8 cellular contexts compared by ENCODE assay signal in the genomic region with DNA sequence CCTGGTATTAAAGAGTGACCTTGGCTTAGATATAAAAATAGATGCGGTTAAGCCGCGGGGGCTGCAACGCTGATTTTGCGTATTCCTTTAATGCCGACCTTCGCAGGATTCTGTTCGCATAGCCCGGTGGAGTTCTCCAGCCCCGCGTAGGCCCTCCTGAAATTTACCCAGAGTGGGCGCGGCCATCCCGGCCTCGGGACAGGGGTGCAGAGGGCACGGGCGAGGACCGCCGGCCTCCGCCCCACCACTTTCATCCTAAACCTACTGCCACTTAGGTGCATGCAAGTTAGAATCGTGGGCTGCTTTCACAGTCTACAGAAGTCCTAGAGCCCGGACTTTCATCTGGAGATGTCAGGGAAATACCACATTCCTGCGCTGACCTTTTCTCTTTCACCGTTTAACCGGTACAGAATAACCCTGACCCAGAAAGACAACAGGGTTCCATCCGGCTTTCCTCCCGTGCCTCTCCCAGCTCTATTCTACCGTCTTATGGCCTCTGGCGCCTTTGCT. TPM values are rescaled to one million over a fixed set of nuclear protein-coding genes. Genes with fewer than 3 reads are reported as not detected.
DNase-seq lines count a peak whose midpoint lies in the region; ATAC-seq, FAIRE-seq and TF ChIP-seq lines count a peak whose summit lies in the region.

No MANE protein-coding gene starts in this region.

- no peak for TF ChIP-seq CTCF in A549 (IDR thresholded peaks at IDR 0.05)

- H3K9me3 ChIP-seq in A549 (no peaks in the 10 kb centered on the region), HAP-1 (no peaks in the 10 kb centered on the region), iPS DF 6.9 (ENCODE audit: control insufficient read depth, insufficient read depth, low read length) (no peaks in the 10 kb centered on the region), skeletal muscle tissue (ENCODE audit: control insufficient read depth in 3 of 3, low read length in 3 of 3) (no peaks in the 10 kb centered on the region)

- peak overlapping the region; percentile 73 for H3K27ac Mint-ChIP-seq in activated T-helper 17 cell treated with anti-CD3 and anti-CD28 coated beads, Interleukin-2, amount 50 U/mL, for 72 hours

- no peaks in the 10 kb centered on the region for H3K27me3 ChIP-seq in HAP-1 (ENCODE audit: low read depth)
- H3K27me3 ChIP-seq in iPS DF 6.9 (ENCODE audit: control insufficient read depth, insufficient read depth, low read length): no peaks in the 10 kb centered on the region
- H3K27me3 ChIP-seq in skeletal muscle tissue (ENCODE audit: control insufficient read depth in 3 of 3, insufficient read depth in 3 of 3, low read length in 3 of 3): peaks cover 19 to 28% (median 21%) of the 10 kb centered on the region in 3 donors

- peak overlapping the region; percentile 66 for H3K4me3 ChIP-seq in A549
- H3K4me3 ChIP-seq in HAP-1: peak overlapping the region; percentile 65
- peak overlapping the region; percentile 78 for H3K4me3 ChIP-seq in iPS DF 6.9 (ENCODE audit: low read length)
- H3K4me3 ChIP-seq in skeletal muscle tissue (ENCODE audit: low read length in 3 of 3): peak overlapping the region in 2 of 3 donors; percentile 41 to 58

- TF ChIP-seq EP300 in A549 (IDR thresholded peaks at IDR 0.05): no peak

- POLR2A ChIA-PET in A549 (lab: Yijun Ruan, JAX): no interaction called here

- H3K9me3 Mint-ChIP-seq in activated T-helper 17 cell treated with anti-CD3 and anti-CD28 coated beads, Interleukin-2, amount 50 U/mL, for 72 hours: no peaks in the 10 kb centered on the region

- WGBS in A549 (ENCODE audit: missing lambda C conversion rate): 22% methylated on average over 27 of the region's 29 CpGs
- WGBS in iPS DF 6.9 (ENCODE audit: insufficient coverage, insufficient read length): no CpG with 5 or more reads among the region's 29 CpGs

- CTCF ChIA-PET in A549 (lab: Yijun Ruan, JAX): interaction anchor here (0.7 to 1.8 kb wide), 5 partner anchors 9 to 14 kb away, joined by 3 to 6 read pairs (median 3); no protein-coding TSS in a partner anchor

- peak overlapping the region; percentile 81 for H3K4me3 Mint-ChIP-seq in activated T-helper 17 cell treated with anti-CD3 and anti-CD28 coated beads, Interleukin-2, amount 50 U/mL, for 72 hours

- H3K4me2 ChIP-seq in A549: peak overlapping the region; percentile 77

- H3K27ac ChIP-seq in A549: peak overlapping the region; percentile 82 to 93
- no peak overlapping the region for H3K27ac ChIP-seq in iPS DF 6.9 (ENCODE audit: low read length)
- H3K27ac ChIP-seq in skeletal muscle tissue (ENCODE audit: low read depth, low read length): no peak overlapping the region

- no peak for TF ChIP-seq RAD21 in A549 (conservative IDR thresholded peaks at IDR 0.05 in 1 of 2, IDR thresholded peaks at IDR 0.05 in 1 of 2)

- FAIRE-seq in A549 (lab: Jason Lieb, UNC) (no peak), RCC 7860 (lab: Jason Lieb, UNC) (no peak)

- TF ChIP-seq POLR2A in A549 (IDR thresholded peaks at IDR 0.05; ENCODE audit: low read length): no peak

- peak overlapping the region in 1 of 3 donors; percentile 4 for H3K9ac ChIP-seq in skeletal muscle tissue (ENCODE audit: low read depth in 1 of 3, low read length in 3 of 3)

- in situ Hi-C loops in HAP-1 (cut with MboI; ENCODE audit: low sequenced_read_pairs): no loop called here

- ATAC-seq in A549: peak; percentile 60 to 74
- ATAC-seq in activated T-helper 17 cell treated with anti-CD3 and anti-CD28 coated beads, Interleukin-2, amount 50 U/mL, for 72 hours (replicated peaks): peak; percentile 22
- no peak for ATAC-seq in GM19395 (IDR thresholded peaks at IDR 0.05; ENCODE audit: unreplicated experiment)

- no peaks in the 10 kb centered on the region for H3K27me3 Mint-ChIP-seq in activated T-helper 17 cell treated with anti-CD3 and anti-CD28 coated beads, Interleukin-2, amount 50 U/mL, for 72 hours

- DNase-seq in A549 (ENCODE audit: low read depth in 1 of 2, low spot score in 1 of 2) (peak; percentile 28 to 36), HAP-1 (ENCODE audit: low spot score in 2 of 2) (peak; percentile 36 to 45), iPS DF 6.9 (ENCODE audit: low read depth, low spot score) (peak; percentile 58), RCC 7860 (ENCODE audit: low spot score) (no peak), DMS79 (lab: John Stamatoyannopoulos, UW) (no peak)

- peaks cover 6% of the 10 kb centered on the region for H3K36me3 Mint-ChIP-seq in activated T-helper 17 cell treated with anti-CD3 and anti-CD28 coated beads, Interleukin-2, amount 50 U/mL, for 72 hours (ENCODE audit: low read depth)

- H3K36me3 ChIP-seq in HAP-1 (replicated peaks): no peaks in the 10 kb centered on the region
- no peaks in the 10 kb centered on the region for H3K36me3 ChIP-seq in iPS DF 6.9 (ENCODE audit: control insufficient read depth, insufficient read depth, low read length)
- no peaks in the 10 kb centered on the region for H3K36me3 ChIP-seq in skeletal muscle tissue (ENCODE audit: control insufficient read depth in 3 of 3, insufficient read depth in 3 of 3, low read length in 3 of 3)

- H3K4me1 Mint-ChIP-seq in activated T-helper 17 cell treated with anti-CD3 and anti-CD28 coated beads, Interleukin-2, amount 50 U/mL, for 72 hours: peaks cover 19% of the 10 kb centered on the region

- H3K4me1 ChIP-seq in A549: peaks cover 5% of the 10 kb centered on the region; the same call in 1 of the 3 replicates
- peaks cover 45% of the 10 kb centered on the region for H3K4me1 ChIP-seq in HAP-1
- peaks cover 2% of the 10 kb centered on the region; the same call in 1 of the 2 replicates for H3K4me1 ChIP-seq in iPS DF 6.9 (ENCODE audit: control insufficient read depth, insufficient read depth, low read length)
- H3K4me1 ChIP-seq in skeletal muscle tissue (ENCODE audit: control insufficient read depth in 3 of 3, insufficient read depth in 3 of 3, low read length in 3 of 3): peaks cover 0 to 3% (median 0%) of the 10 kb centered on the region in 3 donors

TF ChIP-seq in A549, 52 proteins besides CTCF, POLR2A, EP300 and RAD21:
- TF ChIP-seq, protein P1, sequence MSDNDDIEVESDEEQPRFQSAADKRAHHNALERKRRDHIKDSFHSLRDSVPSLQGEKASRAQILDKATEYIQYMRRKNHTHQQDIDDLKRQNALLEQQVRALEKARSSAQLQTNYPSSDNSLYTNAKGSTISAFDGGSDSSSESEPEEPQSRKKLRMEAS (IDR thresholded peaks at IDR 0.05): peak; percentile 4; the same call in 1 of the 2 replicates
- TF ChIP-seq TP53 (CRISPR knock-in tag; IDR thresholded peaks at IDR 0.05) (no peak), BHLHE40 (IDR thresholded peaks at IDR 0.05; ENCODE audit: low read depth, low read length) (no peak), MAFK (IDR thresholded peaks at IDR 0.05; ENCODE audit: partially characterized antibody) (no peak)
- TF ChIP-seq, protein P2, sequence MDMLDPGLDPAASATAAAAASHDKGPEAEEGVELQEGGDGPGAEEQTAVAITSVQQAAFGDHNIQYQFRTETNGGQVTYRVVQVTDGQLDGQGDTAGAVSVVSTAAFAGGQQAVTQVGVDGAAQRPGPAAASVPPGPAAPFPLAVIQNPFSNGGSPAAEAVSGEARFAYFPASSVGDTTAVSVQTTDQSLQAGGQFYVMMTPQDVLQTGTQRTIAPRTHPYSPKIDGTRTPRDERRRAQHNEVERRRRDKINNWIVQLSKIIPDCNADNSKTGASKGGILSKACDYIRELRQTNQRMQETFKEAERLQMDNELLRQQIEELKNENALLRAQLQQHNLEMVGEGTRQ (IDR thresholded peaks at IDR 0.05): no peak
- TF ChIP-seq, protein P3, sequence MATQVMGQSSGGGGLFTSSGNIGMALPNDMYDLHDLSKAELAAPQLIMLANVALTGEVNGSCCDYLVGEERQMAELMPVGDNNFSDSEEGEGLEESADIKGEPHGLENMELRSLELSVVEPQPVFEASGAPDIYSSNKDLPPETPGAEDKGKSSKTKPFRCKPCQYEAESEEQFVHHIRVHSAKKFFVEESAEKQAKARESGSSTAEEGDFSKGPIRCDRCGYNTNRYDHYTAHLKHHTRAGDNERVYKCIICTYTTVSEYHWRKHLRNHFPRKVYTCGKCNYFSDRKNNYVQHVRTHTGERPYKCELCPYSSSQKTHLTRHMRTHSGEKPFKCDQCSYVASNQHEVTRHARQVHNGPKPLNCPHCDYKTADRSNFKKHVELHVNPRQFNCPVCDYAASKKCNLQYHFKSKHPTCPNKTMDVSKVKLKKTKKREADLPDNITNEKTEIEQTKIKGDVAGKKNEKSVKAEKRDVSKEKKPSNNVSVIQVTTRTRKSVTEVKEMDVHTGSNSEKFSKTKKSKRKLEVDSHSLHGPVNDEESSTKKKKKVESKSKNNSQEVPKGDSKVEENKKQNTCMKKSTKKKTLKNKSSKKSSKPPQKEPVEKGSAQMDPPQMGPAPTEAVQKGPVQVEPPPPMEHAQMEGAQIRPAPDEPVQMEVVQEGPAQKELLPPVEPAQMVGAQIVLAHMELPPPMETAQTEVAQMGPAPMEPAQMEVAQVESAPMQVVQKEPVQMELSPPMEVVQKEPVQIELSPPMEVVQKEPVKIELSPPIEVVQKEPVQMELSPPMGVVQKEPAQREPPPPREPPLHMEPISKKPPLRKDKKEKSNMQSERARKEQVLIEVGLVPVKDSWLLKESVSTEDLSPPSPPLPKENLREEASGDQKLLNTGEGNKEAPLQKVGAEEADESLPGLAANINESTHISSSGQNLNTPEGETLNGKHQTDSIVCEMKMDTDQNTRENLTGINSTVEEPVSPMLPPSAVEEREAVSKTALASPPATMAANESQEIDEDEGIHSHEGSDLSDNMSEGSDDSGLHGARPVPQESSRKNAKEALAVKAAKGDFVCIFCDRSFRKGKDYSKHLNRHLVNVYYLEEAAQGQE (IDR thresholded peaks at IDR 0.05): no peak

RNA-seq across cellular contexts. Expression of a gene that starts 0.5 kb away (rescaled TPM):
- polyA plus RNA-seq in A549 (2011; rRNA removed) (13.0 and 18.3 TPM in 2 replicates), A549 (2017; fragmentation: RNase III; extraction: RNeasy Plus Mini Kit Qiagen cat#74134 plus additional on column Dnase treatment) (5.8 to 7.9 TPM (median 7.5 TPM) in 3 replicates)
- 1.9 and 2.6 TPM in 2 replicates for polyA plus RNA-seq in A549 (2012; cell fraction: cytosol; rRNA removed)
- polyA plus RNA-seq in A549 (2012; cell fraction: nucleus; rRNA removed): 1.9 and 2.6 TPM in 2 replicates
- polyA minus RNA-seq in A549 (2011; rRNA and poly(A)+ RNA removed): 9.8 and 11.5 TPM in 2 replicates
- 10 to 100 TPM; 12.0 to 12.8 TPM for total RNA-seq in activated T-helper 17 cell treated with anti-CD3 and anti-CD28 coated beads, Interleukin-2, amount 50 U/mL, for 72 hours
- total RNA-seq in skeletal muscle tissue: 0.52 TPM

Comparison
In these comparisons a context has a peak if more than half of its experiments do, and no peak if none do; other contexts are left out.
1. DNase-seq: peak in A549 (2 of 2), HAP-1 (2 of 2) and iPS DF 6.9 (single experiment); none in RCC 7860 (single experiment) and DMS79 (single experiment).
2. H3K27ac ChIP-seq: peak in A549 (2 of 2); none in iPS DF 6.9 (single experiment) and skeletal muscle tissue (single experiment).
3. Peak in every context shown above with its lines, with median percentiles within 50 percentile points of each other: H3K4me3 ChIP-seq.